ENCODE assay signal across 8 cellular contexts in the genomic region with DNA sequence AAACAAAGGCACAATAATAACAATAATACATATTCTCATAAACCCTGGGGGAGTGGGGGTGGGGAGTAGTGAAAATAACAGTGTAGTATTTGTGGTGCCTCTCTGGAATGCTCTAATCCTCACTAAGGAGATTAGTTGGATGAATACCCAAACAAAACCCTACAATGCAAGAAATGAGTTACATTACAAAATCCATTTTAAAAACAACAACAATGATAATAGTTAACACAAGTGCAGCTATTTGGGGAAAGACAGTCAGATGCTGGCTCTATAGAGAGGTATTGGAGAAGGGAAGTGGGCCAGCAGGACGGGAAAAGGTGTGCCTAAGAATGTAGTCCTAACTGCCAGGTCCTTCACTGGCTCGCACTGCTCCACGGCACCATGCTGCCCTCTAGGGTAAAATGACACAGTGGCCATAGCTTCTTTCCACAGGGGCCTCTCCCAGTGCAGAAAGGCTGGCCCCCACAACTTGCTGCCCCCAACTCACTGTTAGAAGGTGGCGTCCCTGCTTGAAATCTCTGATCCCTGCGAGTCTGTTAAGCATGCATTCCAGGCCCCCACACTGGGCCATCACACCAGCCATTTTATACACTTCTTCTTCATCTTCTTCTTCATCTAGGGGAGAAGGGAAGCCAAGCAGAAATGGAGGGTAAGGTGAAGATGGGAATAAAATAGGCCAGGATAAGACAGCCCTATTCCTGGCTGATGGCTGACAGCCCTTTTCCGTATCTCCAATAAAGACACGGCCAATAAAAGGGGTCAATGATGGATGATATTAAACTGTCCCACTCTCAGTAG.
DNase-seq lines count a peak whose midpoint lies in the region; ATAC-seq, FAIRE-seq and TF ChIP-seq lines count a peak whose summit lies in the region.

No MANE protein-coding gene starts in this region.

- no peak for TF ChIP-seq EP300 in GM12878 (IDR thresholded peaks at IDR 0.05; ENCODE audit: borderline replicate concordance in 1 of 2, control insufficient read depth in 1 of 2, low read depth in 2 of 2, low read length in 2 of 2)

- H3K27me3 ChIP-seq in HAP-1 (ENCODE audit: low read depth): no peaks in the 10 kb centered on the region
- H3K27me3 ChIP-seq in GM12878 (replicated peaks in 1 of 2; ENCODE audit: control insufficient read depth in 2 of 2, insufficient read depth in 2 of 2, low read length in 1 of 2): no peaks in the 10 kb centered on the region
- H3K27me3 ChIP-seq in vagina: no peaks in the 10 kb centered on the region

- H3K4me1 ChIP-seq in HAP-1 (peaks cover 21% of the 10 kb centered on the region), GM12878 (ENCODE audit: control insufficient read depth, insufficient read depth, low read length) (no peaks in the 10 kb centered on the region), vagina (no peaks in the 10 kb centered on the region)

- no peak for FAIRE-seq in GM12878 (lab: Jason Lieb, UNC)

- no peak overlapping the region for H2AFZ ChIP-seq in GM12878 (ENCODE audit: control insufficient read depth, low read depth, low read length)

- TF ChIP-seq POLR2A in GM12878 (IDR thresholded peaks at IDR 0.05; ENCODE audit: low read depth, low read length) (no peak), vagina (IDR thresholded peaks at IDR 0.05) (no peak)

- peak; percentile 25; the same call in 1 of the 2 replicates for TF ChIP-seq RAD21 in GM12878 (IDR thresholded peaks at IDR 0.05; ENCODE audit: insufficient read depth, low read depth, low read length)

- no TSS peak for BruUV-seq in GM12878 (replicated peaks; lab: Mats Ljungman, UMichigan)

- H3K4me3 ChIP-seq in AG04449 (ENCODE audit: low read depth, low read length) (no peak overlapping the region), HAP-1 (no peak overlapping the region), GM12878 (no peak overlapping the region), vagina (no peak overlapping the region)

- no peak overlapping the region for H3K4me2 ChIP-seq in GM12878 (ENCODE audit: control insufficient read depth, insufficient read depth)

- H3K79me2 ChIP-seq in GM12878 (ENCODE audit: control insufficient read depth, insufficient read depth, low read length): no peaks in the 10 kb centered on the region

- RAD21 ChIA-PET in GM12878 (lab: Charles Lee; ENCODE audit: unreplicated experiment): interaction anchor here (1.2 to 2.1 kb wide), 3 partner anchors 9 to 212 kb away, joined by 5 to 6 read pairs (median 6); no protein-coding TSS in a partner anchor

- H3K36me3 ChIP-seq in HAP-1 (replicated peaks) (peaks cover 94% of the 10 kb centered on the region), GM12878 (ENCODE audit: control insufficient read depth in 2 of 2, insufficient read depth in 2 of 2, low read length in 1 of 2) (peaks cover 35 to 64% of the 10 kb centered on the region in 2 experiments), vagina (peaks cover 6 to 98% of the 10 kb centered on the region in 2 donors)

- H3K9ac ChIP-seq in GM12878 (ENCODE audit: control insufficient read depth, insufficient read depth, low read length): no peak overlapping the region

- H4K20me1 ChIP-seq in GM12878 (ENCODE audit: control insufficient read depth, insufficient read depth): no peaks in the 10 kb centered on the region

- TF ChIP-seq CTCF in AG04449 (IDR thresholded peaks at IDR 0.05; ENCODE audit: insufficient read depth, low read length, missing control alignments) (peak; percentile 35), GM12878 (IDR thresholded peaks at IDR 0.05 in 2 of 3, conservative IDR thresholded peaks at IDR 0.05 in 1 of 3; ENCODE audit: control insufficient read depth in 2 of 3, extremely low read depth in 1 of 3, insufficient read depth in 1 of 3, low read depth in 3 of 3, low read length in 3 of 3) (peak in 2 of 3 experiments; percentile 33 to 35; a peak in 2 of 6 replicates), vagina (IDR thresholded peaks at IDR 0.05) (peak in 2 of 3 experiments; percentile 28 to 32)

- 0 out of 3 replicates have a peak, but pooled peaks have one; percentile 25 for ATAC-seq in GM12878
- no peak for ATAC-seq in HG03520 (IDR thresholded peaks at IDR 0.05; ENCODE audit: unreplicated experiment)
- no peak for ATAC-seq in HG03432 (IDR thresholded peaks at IDR 0.05; ENCODE audit: unreplicated experiment)

- H3K9me3 ChIP-seq in HAP-1: no peaks in the 10 kb centered on the region
- no peaks in the 10 kb centered on the region for H3K9me3 ChIP-seq in GM12878 (replicated peaks; ENCODE audit: control insufficient read depth, insufficient read depth, low read length)
- no peaks in the 10 kb centered on the region for H3K9me3 ChIP-seq in vagina

- in situ Hi-C loops in HAP-1 (cut with MboI; ENCODE audit: low sequenced_read_pairs): no loop called here
- in situ Hi-C loops in GM12878 (cut with MboI): loop anchor here (5.0 kb wide), 1 partner anchor 189 kb away; no protein-coding TSS in a partner anchor

- intact Hi-C loops in GM12878 (cut with micrococcal nuclease; ENCODE audit: unreplicated experiment): no loop called here
- intact Hi-C loops in vagina (cut with DNase I): loop anchor here (5.0 to 10.0 kb wide), 2 partner anchors 191 to 1366 kb away; a partner anchor contains a TSS

- CTCF ChIA-PET in AG04449 (lab: Yijun Ruan, JAX): interaction anchor here (0.6 to 10.7 kb wide), 16 partner anchors 8 to 212 kb away, joined by 3 to 117 read pairs (median 4); no protein-coding TSS in a partner anchor
- CTCF ChIA-PET in GM12878 (lab: Yijun Ruan, JAX): interaction anchor here (1.0 to 2.9 kb wide), 5 partner anchors 9 to 212 kb away, joined by 3 to 17 read pairs (median 4); no protein-coding TSS in a partner anchor

- H3K27ac ChIP-seq in GM12878 (ENCODE audit: control insufficient read depth, insufficient read depth): no peak overlapping the region
- H3K27ac ChIP-seq in vagina: no peak overlapping the region

- WGBS in GM12878 (ENCODE audit: insufficient coverage, insufficient replicate concordance, low lambda C conversion rate, missing lambda C conversion rate): 90% methylated on average over 7 of the region's 7 CpGs

- no peak for DNase-seq in AG04449 (ENCODE audit: low read depth, low spot score)
- DNase-seq in HAP-1 (ENCODE audit: low spot score in 2 of 2): peak; percentile 77 to 87
- DNase-seq in GM12878 (ENCODE audit: low read depth, low spot score): no peak
- peak; percentile 70 for DNase-seq in kidney tubule cell (ENCODE audit: low spot score)
- no peak for DNase-seq in vagina (ENCODE audit: extremely low spot score in 2 of 2)
- DNase-seq in GF-D8 (lab: John Stamatoyannopoulos, UW): no peak

- POLR2A ChIA-PET in AG04449 (lab: Yijun Ruan, JAX): no interaction called here
- POLR2A ChIA-PET in GM12878 (lab: Charles Lee): no interaction called here

- SMC1A ChIA-PET in GM12878 (lab: Charles Lee; ENCODE audit: uncharacterized antibody, unreplicated experiment): interaction anchor here (0.8 to 1.2 kb wide), 4 partner anchors 8 to 189 kb away, joined by 3 to 4 read pairs (median 4); no protein-coding TSS in a partner anchor

TF ChIP-seq in GM12878, 131 proteins besides CTCF, POLR2A, EP300 and RAD21:
- no peak for TF ChIP-seq CHD2 (IDR thresholded peaks at IDR 0.05; ENCODE audit: borderline replicate concordance, low read depth, low read length)
- TF ChIP-seq SUPT20H (IDR thresholded peaks at IDR 0.05; ENCODE audit: borderline replicate concordance, control insufficient read depth, low read depth, low read length): no peak
- no peak for TF ChIP-seq PAX5 (IDR thresholded peaks at IDR 0.05; ENCODE audit: borderline replicate concordance, low read depth, low read length)
- no peak for TF ChIP-seq RAD51 (IDR thresholded peaks at IDR 0.05)
- no peak for TF ChIP-seq CREB1 (IDR thresholded peaks at IDR 0.05; ENCODE audit: low read depth)
- TF ChIP-seq, protein P1, sequence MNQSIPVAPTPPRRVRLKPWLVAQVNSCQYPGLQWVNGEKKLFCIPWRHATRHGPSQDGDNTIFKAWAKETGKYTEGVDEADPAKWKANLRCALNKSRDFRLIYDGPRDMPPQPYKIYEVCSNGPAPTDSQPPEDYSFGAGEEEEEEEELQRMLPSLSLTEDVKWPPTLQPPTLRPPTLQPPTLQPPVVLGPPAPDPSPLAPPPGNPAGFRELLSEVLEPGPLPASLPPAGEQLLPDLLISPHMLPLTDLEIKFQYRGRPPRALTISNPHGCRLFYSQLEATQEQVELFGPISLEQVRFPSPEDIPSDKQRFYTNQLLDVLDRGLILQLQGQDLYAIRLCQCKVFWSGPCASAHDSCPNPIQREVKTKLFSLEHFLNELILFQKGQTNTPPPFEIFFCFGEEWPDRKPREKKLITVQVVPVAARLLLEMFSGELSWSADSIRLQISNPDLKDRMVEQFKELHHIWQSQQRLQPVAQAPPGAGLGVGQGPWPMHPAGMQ (IDR thresholded peaks at IDR 0.05; ENCODE audit: borderline replicate concordance): no peak
- no peak for TF ChIP-seq SMAD5 (IDR thresholded peaks at IDR 0.05; ENCODE audit: low read depth)
- TF ChIP-seq, protein P2, sequence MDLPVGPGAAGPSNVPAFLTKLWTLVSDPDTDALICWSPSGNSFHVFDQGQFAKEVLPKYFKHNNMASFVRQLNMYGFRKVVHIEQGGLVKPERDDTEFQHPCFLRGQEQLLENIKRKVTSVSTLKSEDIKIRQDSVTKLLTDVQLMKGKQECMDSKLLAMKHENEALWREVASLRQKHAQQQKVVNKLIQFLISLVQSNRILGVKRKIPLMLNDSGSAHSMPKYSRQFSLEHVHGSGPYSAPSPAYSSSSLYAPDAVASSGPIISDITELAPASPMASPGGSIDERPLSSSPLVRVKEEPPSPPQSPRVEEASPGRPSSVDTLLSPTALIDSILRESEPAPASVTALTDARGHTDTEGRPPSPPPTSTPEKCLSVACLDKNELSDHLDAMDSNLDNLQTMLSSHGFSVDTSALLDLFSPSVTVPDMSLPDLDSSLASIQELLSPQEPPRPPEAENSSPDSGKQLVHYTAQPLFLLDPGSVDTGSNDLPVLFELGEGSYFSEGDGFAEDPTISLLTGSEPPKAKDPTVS (IDR thresholded peaks at IDR 0.05; ENCODE audit: low read depth, low read length): no peak
- TF ChIP-seq BCL11A (IDR thresholded peaks at IDR 0.05; ENCODE audit: low read depth, low read length): no peak
- TF ChIP-seq NBN (IDR thresholded peaks at IDR 0.05): no peak
- TF ChIP-seq SREBF2 (IDR thresholded peaks at IDR 0.05; ENCODE audit: low read length): no peak
- TF ChIP-seq NR2C1 (IDR thresholded peaks at IDR 0.05): no peak
- no peak for TF ChIP-seq SP1 (IDR thresholded peaks at IDR 0.05; ENCODE audit: low read depth, low read length)
- no peak for TF ChIP-seq SUZ12 (IDR thresholded peaks at IDR 0.05; ENCODE audit: unreplicated experiment)
- TF ChIP-seq EGR1 (IDR thresholded peaks at IDR 0.05; ENCODE audit: borderline replicate concordance in 1 of 2, low read depth in 2 of 2, low read length in 2 of 2): no peak
- no peak for TF ChIP-seq EED (IDR thresholded peaks at IDR 0.05; ENCODE audit: low read depth)
- no peak for TF ChIP-seq BACH1 (IDR thresholded peaks at IDR 0.05; ENCODE audit: borderline replicate concordance)
- TF ChIP-seq EZH2 (IDR thresholded peaks at IDR 0.05; ENCODE audit: borderline replicate concordance, control insufficient read depth, low read depth, low read length): no peak

Comparison
In these comparisons a context has a peak if more than half of its experiments do, and no peak if none do; other contexts are left out.
1. DNase-seq: peak in HAP-1 (2 of 2) and kidney tubule cell (single experiment); none in AG04449 (single experiment), GM12878 (single experiment), vagina (0 of 2) and GF-D8 (single experiment).
2. Peak in every context shown above with its lines, with median percentiles within 50 percentile points of each other: CTCF ChIP-seq.